Comparison of ENCODE assay signal across 1 cellular context in genomic region chr15:88467073-88467934, GRCh38.
A peak's percentile ranks its signal among the peaks of the same experiment; 100 is the strongest.
TF ChIP-seq lines count a peak whose summit lies in the region.

TSS of gene MRPL46 (minus strand) at chr15:88467388. CDS start at chr15:88467377, 11 bp downstream.
TSS of gene MRPS11 (plus strand) at chr15:88467708. CDS start at chr15:88467718, 10 bp downstream.

TF ChIP-seq in HepG2, 621 proteins besides CTCF, POLR2A, EP300 and RAD21 (continued from another document and continues in another):
- TF ChIP-seq, protein P1, sequence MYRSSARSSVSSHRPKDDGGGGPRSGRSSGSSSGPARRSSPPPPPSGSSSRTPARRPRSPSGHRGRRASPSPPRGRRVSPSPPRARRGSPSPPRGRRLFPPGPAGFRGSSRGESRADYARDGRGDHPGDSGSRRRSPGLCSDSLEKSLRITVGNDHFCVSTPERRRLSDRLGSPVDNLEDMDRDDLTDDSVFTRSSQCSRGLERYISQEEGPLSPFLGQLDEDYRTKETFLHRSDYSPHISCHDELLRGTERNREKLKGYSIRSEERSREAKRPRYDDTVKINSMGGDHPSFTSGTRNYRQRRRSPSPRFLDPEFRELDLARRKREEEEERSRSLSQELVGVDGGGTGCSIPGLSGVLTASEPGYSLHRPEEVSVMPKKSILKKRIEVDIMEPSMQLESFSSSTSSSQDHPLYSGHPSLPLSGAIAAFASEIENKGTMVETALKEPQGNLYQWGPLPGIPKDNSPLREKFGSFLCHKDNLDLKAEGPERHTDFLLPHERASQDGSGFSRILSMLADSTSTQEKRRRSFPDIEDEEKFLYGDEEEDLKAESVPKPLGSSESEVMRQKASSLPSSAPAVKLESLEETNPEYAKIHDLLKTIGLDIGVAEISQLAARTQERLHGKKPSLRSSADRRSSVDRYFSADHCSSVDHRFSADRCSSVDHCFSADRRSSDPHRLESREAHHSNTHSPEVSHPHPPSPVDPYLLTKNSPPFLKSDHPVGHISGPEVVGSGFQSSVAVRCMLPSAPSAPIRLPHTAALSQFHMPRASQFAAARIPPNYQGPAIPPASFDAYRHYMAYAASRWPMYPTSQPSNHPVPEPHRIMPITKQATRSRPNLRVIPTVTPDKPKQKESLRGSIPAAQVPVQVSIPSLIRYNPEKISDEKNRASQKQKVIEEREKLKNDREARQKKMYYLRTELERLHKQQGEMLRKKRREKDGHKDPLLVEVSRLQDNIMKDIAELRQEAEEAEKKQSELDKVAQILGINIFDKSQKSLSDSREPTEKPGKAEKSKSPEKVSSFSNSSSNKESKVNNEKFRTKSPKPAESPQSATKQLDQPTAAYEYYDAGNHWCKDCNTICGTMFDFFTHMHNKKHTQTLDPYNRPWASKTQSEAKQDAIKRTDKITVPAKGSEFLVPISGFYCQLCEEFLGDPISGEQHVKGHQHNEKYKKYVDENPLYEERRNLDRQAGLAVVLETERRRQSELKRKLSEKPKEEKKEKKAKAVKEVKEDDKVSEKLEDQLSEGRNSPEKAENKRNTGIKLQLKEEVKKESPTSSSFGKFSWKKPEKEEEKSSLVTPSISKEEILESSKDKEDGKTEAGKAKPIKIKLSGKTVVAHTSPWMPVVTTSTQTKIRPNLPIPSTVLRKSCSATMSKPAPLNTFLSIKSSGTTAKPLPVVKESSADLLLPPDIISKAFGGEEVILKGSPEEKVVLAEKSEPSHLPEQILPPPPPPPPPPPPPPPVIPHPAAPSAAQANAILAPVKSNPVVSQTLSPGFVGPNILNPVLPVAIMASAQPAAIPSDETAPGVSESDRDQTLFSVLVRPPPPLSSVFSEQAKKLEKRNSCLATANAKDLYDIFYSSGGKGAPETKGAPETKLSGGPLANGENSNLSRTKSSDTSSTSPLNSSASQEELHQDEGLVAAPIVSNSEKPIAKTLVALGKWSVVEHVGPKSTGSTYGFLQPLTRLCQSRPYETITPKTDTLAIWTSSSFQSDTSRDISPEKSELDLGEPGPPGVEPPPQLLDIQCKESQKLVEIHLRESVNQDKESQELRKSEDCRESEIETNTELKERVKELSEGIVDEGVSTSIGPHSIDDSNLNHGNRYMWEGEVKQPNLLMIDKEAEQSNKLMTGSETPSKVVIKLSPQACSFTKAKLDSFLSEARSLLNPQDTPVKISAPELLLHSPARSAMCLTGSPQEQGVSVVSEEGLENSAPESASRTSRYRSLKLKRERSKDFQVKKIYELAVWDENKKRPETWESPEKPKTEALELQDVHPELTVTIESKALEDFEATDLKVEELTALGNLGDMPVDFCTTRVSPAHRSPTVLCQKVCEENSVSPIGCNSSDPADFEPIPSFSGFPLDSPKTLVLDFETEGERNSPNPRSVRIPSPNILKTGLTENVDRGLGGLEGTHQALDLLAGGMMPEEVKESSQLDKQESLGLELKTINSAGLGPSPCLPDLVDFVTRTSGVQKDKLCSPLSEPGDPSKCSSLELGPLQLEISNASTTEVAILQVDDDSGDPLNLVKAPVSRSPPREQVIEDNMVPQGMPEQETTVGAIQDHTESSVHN (CRISPR knock-in tag; IDR thresholded peaks at IDR 0.05): 0 out of 2 replicates have a peak, but pooled peaks have one; percentile 19
- no peak for TF ChIP-seq CREBL2 (CRISPR knock-in tag; IDR thresholded peaks at IDR 0.05; ENCODE audit: borderline replicate concordance)
- TF ChIP-seq XRCC5 (optimal IDR thresholded peaks at IDR 0.05; ENCODE audit: low read length): peak; percentile 56
- no peak for TF ChIP-seq GRHL1 (CRISPR knock-in tag; conservative IDR thresholded peaks at IDR 0.05)
- peak; percentile 69; the same call in 1 of the 2 replicates for TF ChIP-seq ZNF543 (CRISPR knock-in tag; IDR thresholded peaks at IDR 0.05)
- no peak for TF ChIP-seq FLYWCH1 (CRISPR knock-in tag; IDR thresholded peaks at IDR 0.05)
- TF ChIP-seq ZC3H4 (CRISPR knock-in tag; IDR thresholded peaks at IDR 0.05; ENCODE audit: borderline replicate concordance): no peak
- peak; percentile 37; the same call in 1 of the 2 replicates for TF ChIP-seq NCOA2 (CRISPR knock-in tag; IDR thresholded peaks at IDR 0.05)
- TF ChIP-seq PBX3 (CRISPR knock-in tag; IDR thresholded peaks at IDR 0.05; ENCODE audit: borderline replicate concordance): no peak
- no peak for TF ChIP-seq SRSF1 (optimal IDR thresholded peaks at IDR 0.05; ENCODE audit: low read depth, low read length)
- TF ChIP-seq MAFK (conservative IDR thresholded peaks at IDR 0.05 in 1 of 2, IDR thresholded peaks at IDR 0.05 in 1 of 2; ENCODE audit: low read length in 2 of 2): no peak
- TF ChIP-seq HHEX (CRISPR knock-in tag; IDR thresholded peaks at IDR 0.05): no peak
- no peak for TF ChIP-seq BCL3 (CRISPR knock-in tag; IDR thresholded peaks at IDR 0.05)
- no peak for TF ChIP-seq EEA1 (CRISPR knock-in tag; IDR thresholded peaks at IDR 0.05; ENCODE audit: borderline replicate concordance)
- no peak for TF ChIP-seq ZNF432 (CRISPR knock-in tag; IDR thresholded peaks at IDR 0.05; ENCODE audit: borderline replicate concordance)
- TF ChIP-seq FOXA1 (IDR thresholded peaks at IDR 0.05): no peak
- TF ChIP-seq FOXA1 (CRISPR knock-in tag; IDR thresholded peaks at IDR 0.05): no peak
- TF ChIP-seq SOX5 (CRISPR knock-in tag; IDR thresholded peaks at IDR 0.05; ENCODE audit: borderline replicate concordance): peak; percentile 11; the same call in 1 of the 2 replicates
- TF ChIP-seq IRX3 (CRISPR knock-in tag; IDR thresholded peaks at IDR 0.05; ENCODE audit: borderline replicate concordance, low read depth): no peak
- TF ChIP-seq, protein P2, sequence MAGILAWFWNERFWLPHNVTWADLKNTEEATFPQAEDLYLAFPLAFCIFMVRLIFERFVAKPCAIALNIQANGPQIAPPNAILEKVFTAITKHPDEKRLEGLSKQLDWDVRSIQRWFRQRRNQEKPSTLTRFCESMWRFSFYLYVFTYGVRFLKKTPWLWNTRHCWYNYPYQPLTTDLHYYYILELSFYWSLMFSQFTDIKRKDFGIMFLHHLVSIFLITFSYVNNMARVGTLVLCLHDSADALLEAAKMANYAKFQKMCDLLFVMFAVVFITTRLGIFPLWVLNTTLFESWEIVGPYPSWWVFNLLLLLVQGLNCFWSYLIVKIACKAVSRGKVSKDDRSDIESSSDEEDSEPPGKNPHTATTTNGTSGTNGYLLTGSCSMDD (CRISPR knock-in tag; IDR thresholded peaks at IDR 0.05): no peak
- no peak for TF ChIP-seq ZSCAN21 (CRISPR knock-in tag; IDR thresholded peaks at IDR 0.05; ENCODE audit: borderline replicate concordance)
- TF ChIP-seq STAT6 (CRISPR knock-in tag; IDR thresholded peaks at IDR 0.05; ENCODE audit: borderline replicate concordance): no peak
- TF ChIP-seq HMGXB3 (CRISPR knock-in tag; IDR thresholded peaks at IDR 0.05; ENCODE audit: borderline replicate concordance): no peak
- no peak for TF ChIP-seq CENPX (CRISPR knock-in tag; IDR thresholded peaks at IDR 0.05)
- 0 out of 2 replicates have a peak, but pooled peaks have one; percentile 40 for TF ChIP-seq ZNF331 (CRISPR knock-in tag; IDR thresholded peaks at IDR 0.05)
- TF ChIP-seq FOXP4 (CRISPR knock-in tag; IDR thresholded peaks at IDR 0.05): no peak
- TF ChIP-seq RELA (CRISPR knock-in tag; IDR thresholded peaks at IDR 0.05): no peak
- TF ChIP-seq SCMH1 (CRISPR knock-in tag; IDR thresholded peaks at IDR 0.05; ENCODE audit: borderline replicate concordance): no peak
- TF ChIP-seq ZNF850 (CRISPR knock-in tag; conservative IDR thresholded peaks at IDR 0.05): no peak
- no peak for TF ChIP-seq NCOA5 (CRISPR knock-in tag; IDR thresholded peaks at IDR 0.05)
- no peak for TF ChIP-seq HNRNPL (IDR thresholded peaks at IDR 0.05; ENCODE audit: low read depth, low read length)
